In the genomic region with DNA sequence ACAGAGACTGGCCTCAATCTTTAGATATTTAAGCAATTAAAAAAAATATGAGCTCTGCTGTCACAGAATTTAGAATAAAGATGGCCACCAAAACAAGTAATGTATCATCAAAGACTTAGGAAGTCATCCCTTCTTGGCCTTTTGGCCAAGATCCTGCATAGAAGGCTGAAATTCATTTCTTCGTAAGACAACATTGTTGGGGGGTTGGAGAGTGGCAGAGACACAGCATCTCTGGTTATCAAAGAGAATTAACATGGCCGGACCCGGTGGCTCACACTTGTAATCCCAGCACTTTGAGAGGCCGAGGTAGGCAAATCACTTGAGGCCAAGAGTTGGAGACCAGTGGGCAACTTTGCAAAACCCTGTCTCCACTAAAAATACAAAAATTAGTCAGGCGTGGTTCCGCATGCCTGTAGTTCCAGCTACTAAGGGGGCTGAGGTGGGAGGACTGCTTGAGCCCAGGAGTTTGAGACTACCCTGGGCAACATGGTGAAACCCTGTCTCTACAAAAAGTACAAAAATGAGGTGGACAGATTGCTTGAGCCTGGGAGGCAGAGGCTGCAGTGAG, we compare ENCODE assay signal across 14 cellular contexts. TPM values are rescaled to one million over a fixed set of nuclear protein-coding genes. Genes with fewer than 3 reads are reported as not detected.
DNase-seq lines count a peak whose midpoint lies in the region; ATAC-seq and TF ChIP-seq lines count a peak whose summit lies in the region.
"Had no signal": no experiment of that assay in that cellular context is flagged by ENCODE, and none has a peak within 500 bp of the region (broad histone marks: within the 10 kb centered on the region; RNA-seq: fewer than 3 reads in every experiment).

No MANE protein-coding gene starts in this region.

- peaks cover 70% of the 10 kb centered on the region for H3K79me2 ChIP-seq in Loucy (ENCODE audit: insufficient read depth, low read length)

- no peaks in the 10 kb centered on the region for H3K9me3 Mint-ChIP-seq in natural killer cell treated with Interleukin-12 subunit alpha and Interleukin-12 subunit beta and Interleukin-15 and Interleukin-18, amount 100 ng/mL, for 72 hours
- H3K9me3 Mint-ChIP-seq in natural killer cell, result no peaks in the 10 kb centered on the region
- H3K9me3 Mint-ChIP-seq in brain, result peaks cover 3 to 23% (median 13%) of the 10 kb centered on the region in 5 experiments

- intact Hi-C loops in natural killer cell (cut with micrococcal nuclease), result loop anchor here (5.0 to 10.0 kb wide), 3 partner anchors 1014 to 1273 kb away; partner anchors contain the start of gene KLHL8
- intact Hi-C loops in uterus (cut with DNase I; ENCODE audit: low total_unique reads), result no loop called here

- TF ChIP-seq CTCF in natural killer cell (IDR thresholded peaks at IDR 0.05), result no peak
- TF ChIP-seq CTCF in Loucy (conservative IDR thresholded peaks at IDR 0.05; ENCODE audit: low read length), result no peak
- TF ChIP-seq CTCF in brain (conservative IDR thresholded peaks at IDR 0.05), result no peak
- no peak for TF ChIP-seq CTCF in uterus (IDR thresholded peaks at IDR 0.05)
- no peak for TF ChIP-seq CTCF in GM20000 (IDR thresholded peaks at IDR 0.05; ENCODE audit: extremely low read depth, missing control alignments)

- H3K9me2 ChIP-seq in Loucy (replicated peaks; ENCODE audit: low read depth, low read length), result no peaks in the 10 kb centered on the region

- H3K9ac ChIP-seq in Loucy (ENCODE audit: low read depth, low read length, poor library complexity, severe bottlenecking), result peak overlapping the region; percentile 83

- H3K4me1 Mint-ChIP-seq in natural killer cell treated with Interleukin-12 subunit alpha and Interleukin-12 subunit beta and Interleukin-15 and Interleukin-18, amount 100 ng/mL, for 72 hours (ENCODE audit: low read depth in 2 of 2), result peaks cover 50 to 52% of the 10 kb centered on the region in 2 donors
- H3K4me1 Mint-ChIP-seq in natural killer cell (peaks cover 61 to 64% of the 10 kb centered on the region in 2 donors), brain (peaks cover 68% of the 10 kb centered on the region)

- H3K27me3 Mint-ChIP-seq in natural killer cell treated with Interleukin-12 subunit alpha and Interleukin-12 subunit beta and Interleukin-15 and Interleukin-18, amount 100 ng/mL, for 72 hours, result no peaks in the 10 kb centered on the region
- H3K27me3 Mint-ChIP-seq in natural killer cell (ENCODE audit: low read depth in 2 of 2), result no peaks in the 10 kb centered on the region
- peaks cover 12% of the 10 kb centered on the region for H3K27me3 Mint-ChIP-seq in brain

- peaks cover 25% of the 10 kb centered on the region for H4K20me1 ChIP-seq in Loucy (ENCODE audit: insufficient read depth, low read length, poor library complexity, severe bottlenecking)

- H3K27ac Mint-ChIP-seq in natural killer cell treated with Interleukin-12 subunit alpha and Interleukin-12 subunit beta and Interleukin-15 and Interleukin-18, amount 100 ng/mL, for 72 hours, result peak overlapping the region; percentile 25 to 77
- H3K27ac Mint-ChIP-seq in natural killer cell (peak overlapping the region in 1 of 2 donors; percentile 17), brain (peak overlapping the region in 2 of 5 experiments; percentile 73 to 75)

- H3F3A ChIP-seq in Loucy (ENCODE audit: low read depth), result peaks cover 7% of the 10 kb centered on the region

- peak overlapping the region; percentile 86 for H3K4me2 ChIP-seq in Loucy (ENCODE audit: low read depth, low read length, poor library complexity, severe bottlenecking)

- H3K36me3 Mint-ChIP-seq in natural killer cell treated with Interleukin-12 subunit alpha and Interleukin-12 subunit beta and Interleukin-15 and Interleukin-18, amount 100 ng/mL, for 72 hours, result peaks cover 12% of the 10 kb centered on the region
- H3K36me3 Mint-ChIP-seq in natural killer cell (peaks cover 11% of the 10 kb centered on the region), brain (peaks cover 48% of the 10 kb centered on the region)

- H3K4me3 Mint-ChIP-seq in natural killer cell treated with Interleukin-12 subunit alpha and Interleukin-12 subunit beta and Interleukin-15 and Interleukin-18, amount 100 ng/mL, for 72 hours, result peak overlapping the region; percentile 62
- H3K4me3 Mint-ChIP-seq in natural killer cell (no peak overlapping the region), brain (peak overlapping the region; percentile 22 to 79 (median 76))

- no peak for DNase-seq in natural killer cell treated with Interleukin-12 subunit alpha and Interleukin-12 subunit beta and Interleukin-15 and Interleukin-18, amount 100 ng/mL, for 72 hours (ENCODE audit: low spot score)
- no peak for DNase-seq in natural killer cell
- DNase-seq in uterus, result no peak
- DNase-seq in cerebellum (ENCODE audit: low spot score), result no peak
- DNase-seq in GM20000 (ENCODE audit: low spot score), result no peak
- DNase-seq: central memory CD4-positive, alpha-beta T cell; foreskin melanocyte; left ventricle myocardium superior; OCI-M1 had no signal

- ATAC-seq in natural killer cell treated with Interleukin-12 subunit alpha and Interleukin-12 subunit beta and Interleukin-15 and Interleukin-18, amount 100 ng/mL, for 72 hours, result no peak
- ATAC-seq in natural killer cell (no peak), GM19397 (IDR thresholded peaks at IDR 0.05; ENCODE audit: unreplicated experiment) (no peak)
- ATAC-seq: left ventricle myocardium superior had no signal

- peaks cover 72% of the 10 kb centered on the region for H3K4me1 ChIP-seq in Loucy (ENCODE audit: insufficient read depth, low read length, poor library complexity, severe bottlenecking)
- peaks cover 0 to 11% of the 10 kb centered on the region in 2 donors for H3K4me1 ChIP-seq in uterus

- peak overlapping the region; percentile 99 to 100 for H3K27ac ChIP-seq in uterus
- H3K27ac ChIP-seq: SK-N-MC, suprapubic skin had no signal

- H3K9me3 ChIP-seq in Loucy (ENCODE audit: insufficient read depth, low read depth, low read length) (0 out of 2 replicates have a peak, but pooled peaks cover 8% of the 10 kb centered on the region), uterus (no peaks in the 10 kb centered on the region)
- H3K9me3 ChIP-seq: suprapubic skin had no signal

- H3K4me3 ChIP-seq in Loucy (ENCODE audit: low read length, poor library complexity, severe bottlenecking) (peak overlapping the region; percentile 96), uterus (no peak overlapping the region)
- H3K4me3 ChIP-seq: SK-N-MC, suprapubic skin had no signal

- peaks cover 4% of the 10 kb centered on the region; the same call in 1 of the 2 replicates for H3K36me3 ChIP-seq in Loucy (ENCODE audit: insufficient read depth, low read length)
- no peaks in the 10 kb centered on the region for H3K36me3 ChIP-seq in uterus
- H3K36me3 ChIP-seq: suprapubic skin had no signal

- H3K27me3 ChIP-seq in Loucy (ENCODE audit: insufficient read depth, low read length, poor library complexity, severe bottlenecking) (no peaks in the 10 kb centered on the region), uterus (no peaks in the 10 kb centered on the region)
- H3K27me3 ChIP-seq: suprapubic skin had no signal

- H2AFZ ChIP-seq in Loucy (ENCODE audit: low read length), result no peak overlapping the region

- no peak for TF ChIP-seq POLR2A in uterus (IDR thresholded peaks at IDR 0.05)

RNA-seq across cellular contexts. Expression of gene PPM1K, which starts 4.0 kb away (rescaled TPM):
- 10 to 100 TPM; 67.1 to 83.9 TPM for total RNA-seq in natural killer cell treated with Interleukin-12 subunit alpha and Interleukin-12 subunit beta and Interleukin-15 and Interleukin-18, amount 100 ng/mL, for 72 hours
- 10 to 100 TPM; 68.0 to 76.8 (median 74.3) TPM for total RNA-seq in natural killer cell
- polyA plus RNA-seq in brain (ENCODE audit: insufficient read depth, low read depth, low replicate concordance), result 10.5 TPM
- 100 to 1,000 TPM in 1 of 4 donors, 10 to 100 TPM in 3; 64.7 to 159 (median 83.0) TPM for total RNA-seq in uterus
- total RNA-seq in cerebellum, result 90.6 TPM
